ENCODE assay signal across 27 cellular contexts in the genomic region with DNA sequence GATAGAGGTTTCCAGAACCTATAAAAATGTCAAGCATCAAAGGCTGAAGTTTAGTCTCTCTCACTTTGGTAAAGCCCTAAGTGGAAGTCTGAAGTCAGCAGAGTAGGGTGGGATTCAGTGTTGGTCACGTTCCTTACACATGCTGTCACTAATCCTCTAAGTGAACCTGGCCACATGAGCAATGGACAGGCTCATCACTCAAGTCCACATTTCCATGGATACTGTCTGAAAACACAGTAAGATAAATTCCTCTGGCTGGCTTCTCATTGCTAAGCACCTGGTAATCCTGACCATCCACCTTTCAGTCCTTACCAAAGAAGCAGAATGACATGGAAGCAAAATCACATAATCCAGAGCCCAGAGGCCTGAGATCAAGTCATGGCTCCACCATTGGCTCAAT. TPM values are rescaled to one million over a fixed set of nuclear protein-coding genes. Genes with fewer than 3 reads are reported as not detected.
"Had no signal": no experiment of that assay in that cellular context is flagged by ENCODE, and none has a peak within 500 bp of the region (broad histone marks: within the 10 kb centered on the region; RNA-seq: fewer than 3 reads in every experiment).

No MANE protein-coding gene starts in this region.

- H3K4me3 ChIP-seq: body of pancreas, cardiac muscle cell, colonic mucosa, esophagus squamous epithelium, right atrium auricular region, tibial nerve had no signal

- H3K27me3 ChIP-seq: body of pancreas, cardiac muscle cell, colonic mucosa, esophagus squamous epithelium, right atrium auricular region, tibial nerve had no signal

- H3K27ac ChIP-seq: body of pancreas, cardiac muscle cell, colonic mucosa, epithelial cell of prostate, tibial nerve, WERI-Rb-1 had no signal

- H3K36me3 ChIP-seq: cardiac muscle cell, colonic mucosa, esophagus squamous epithelium, right atrium auricular region, tibial nerve, WERI-Rb-1 had no signal

- H3K9me3 ChIP-seq: body of pancreas, colonic mucosa, esophagus squamous epithelium, tibial nerve had no signal

- DNase-seq: activated CD4-positive, alpha-beta memory T cell treated with anti-CD3 and anti-CD28 coated beads, Interleukin-2, amount 10 ng/mL, durations not matched to agents 7 days and 5 days; activated CD4-positive, alpha-beta T cell treated with anti-CD3 and anti-CD28 coated beads, Interleukin-2, amount 10 ng/mL, durations not matched to agents 24 days and 14 days; activated naive CD8-positive, alpha-beta T cell treated with anti-CD3 and anti-CD28 coated beads, Interleukin-2, amount 50 U/mL, for 24 hours; activated T-cell treated with anti-CD3 and anti-CD28 coated beads, Interleukin-2, amount 50 U/mL, for 48 hours; anterior cingulate cortex; body of pancreas; cerebellar nuclear complex; colonic mucosa; effector CD8-positive, alpha-beta T cell; esophagus squamous epithelium; glutamatergic neuron; kidney; left colon; mammary epithelial cell; naive thymus-derived CD8-positive, alpha-beta T cell; nucleus accumbens; stimulated activated CD4-positive, alpha-beta T cell treated with anti-CD3 and anti-CD28 coated beads, Interleukin-2, amount 100 ng/mL, for 48 hours; stimulated activated naive CD4-positive, alpha-beta T cell treated with Interleukin-2 at 50 U/mL for 16 hours; T-helper 17 cell; T1000; WERI-Rb-1 had no signal

- H3K4me1 ChIP-seq: body of pancreas, colonic mucosa had no signal

- ATAC-seq: activated CD4-positive, CD25-positive, alpha-beta regulatory T cell treated with anti-CD3 and anti-CD28 coated beads, Interleukin-2, amount 50 U/mL, for 24 hours; activated naive CD8-positive, alpha-beta T cell treated with anti-CD3 and anti-CD28 coated beads, Interleukin-2, amount 50 U/mL, for 24 hours; body of pancreas; left colon; naive thymus-derived CD8-positive, alpha-beta T cell; T-helper 17 cell had no signal

RNA-seq across cellular contexts. Expression of gene GNA14, which starts 43.8 kb away (rescaled TPM):
- total RNA-seq: activated CD4-positive, alpha-beta memory T cell treated with anti-CD3 and anti-CD28 coated beads, Interleukin-2, amount 10 ng/mL, durations not matched to agents 7 days and 5 days; activated CD4-positive, alpha-beta T cell treated with anti-CD3 and anti-CD28 coated beads, Interleukin-2, amount 10 ng/mL, durations not matched to agents 24 days and 14 days; naive thymus-derived CD8-positive, alpha-beta T cell; neural crest cell; T-helper 17 cell had no signal
- polyA plus RNA-seq: mammary epithelial cell had no signal
